In the genomic region with DNA sequence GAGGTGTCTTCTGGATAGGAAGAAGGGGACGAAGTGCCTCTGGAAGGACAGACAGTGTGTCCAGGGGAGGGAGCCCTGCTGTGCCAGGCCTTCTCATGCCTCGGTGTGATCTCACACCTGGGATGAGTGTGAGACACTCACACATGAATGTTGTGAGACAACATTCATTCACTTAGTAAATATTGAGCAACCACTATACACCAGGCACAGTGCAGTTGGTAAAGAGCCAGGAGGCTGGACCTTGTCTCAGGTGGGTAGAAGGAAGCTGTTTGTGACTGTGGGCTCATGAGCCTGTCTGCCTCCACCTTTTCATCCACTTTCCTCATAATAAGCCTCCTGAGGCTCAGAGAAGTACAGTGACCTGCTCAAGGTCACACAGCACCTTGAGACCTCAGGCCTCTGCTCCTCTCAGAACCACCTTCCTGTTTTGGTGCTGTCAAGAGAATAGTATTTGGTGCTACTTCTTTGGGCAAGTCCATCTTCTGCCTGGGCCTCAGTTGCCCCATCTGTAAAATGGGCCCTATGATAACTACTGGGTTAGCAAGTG, we compare ENCODE assay signal across 11 cellular contexts. TPM values are rescaled to one million over a fixed set of nuclear protein-coding genes. Genes with fewer than 3 reads are reported as not detected.
DNase-seq lines count a peak whose midpoint lies in the region; ATAC-seq and TF ChIP-seq lines count a peak whose summit lies in the region.
"Had no signal": no experiment of that assay in that cellular context is flagged by ENCODE, and none has a peak within 500 bp of the region (broad histone marks: within the 10 kb centered on the region; RNA-seq: fewer than 3 reads in every experiment).

No MANE protein-coding gene starts in this region.

- peaks cover 53 to 100% (median 72%) of the 10 kb centered on the region in 10 experiments for H3K4me1 ChIP-seq in BLaER1 treated with 17β-estradiol and CSF1 and Interleukin-3, amounts not matched to agents 10 nM and 100 nM
- H3K4me1 ChIP-seq in lung (ENCODE audit: control insufficient read depth in 2 of 2, insufficient read depth in 2 of 2, low read length in 2 of 2) (peaks cover 0 to 16% of the 10 kb centered on the region in 2 donors), MM.1S (ENCODE audit: low read length) (peaks cover 4% of the 10 kb centered on the region)
- H3K4me1 ChIP-seq: testis had no signal

- DNase-seq in HFFc6 (no peak), amniotic epithelial cell (ENCODE audit: low read depth) (peak; percentile 41), lung (ENCODE audit: low spot score) (peak; percentile 75), NCI-H526 (lab: John Stamatoyannopoulos, UW) (no peak), MM.1S (no peak), NCI-H510A treated with DMSO at 0.1 percent for 48 hours (lab: John Stamatoyannopoulos, UW) (no peak), iPS-NIHi7 (ENCODE audit: extremely low spot score) (no peak)
- DNase-seq: occipital lobe, OCI-M1, testis had no signal

- no peaks in the 10 kb centered on the region for H3K79me2 ChIP-seq in MM.1S (ENCODE audit: low read length)

- peaks cover 23% of the 10 kb centered on the region for H3K36me3 Mint-ChIP-seq in HFFc6 (ENCODE audit: low read depth)

- H3K9ac ChIP-seq in BLaER1 treated with 17β-estradiol and CSF1 and Interleukin-3, amounts not matched to agents 10 nM and 100 nM: peak overlapping the region in 2 of 11 experiments; percentile 32 to 38; a peak in 4 of 22 replicates
- H3K9ac ChIP-seq in MM.1S (ENCODE audit: low read length): no peak overlapping the region

- peaks cover 0 to 99% (median 89%) of the 10 kb centered on the region in 11 experiments; a peak in 19 of 22 replicates for H4K20me1 ChIP-seq in BLaER1 treated with 17β-estradiol and CSF1 and Interleukin-3, amounts not matched to agents 10 nM and 100 nM
- H4K20me1 ChIP-seq in MM.1S (ENCODE audit: insufficient read depth, low read length): no peaks in the 10 kb centered on the region

- H3K27me3 Mint-ChIP-seq in HFFc6 (ENCODE audit: insufficient read depth): no peaks in the 10 kb centered on the region

- H3F3A ChIP-seq in MM.1S (ENCODE audit: insufficient read depth, low read length): no peaks in the 10 kb centered on the region

- peak overlapping the region; percentile 70 to 91 (median 83); a peak in 21 of 22 replicates for H3K4me2 ChIP-seq in BLaER1 treated with 17β-estradiol and CSF1 and Interleukin-3, amounts not matched to agents 10 nM and 100 nM
- H3K4me2 ChIP-seq in MM.1S (ENCODE audit: low read depth, low read length): no peak overlapping the region

- peak overlapping the region; percentile 24; the same call in 1 of the 2 replicates for H3K27ac Mint-ChIP-seq in HFFc6

- no peaks in the 10 kb centered on the region for H3K27me3 ChIP-seq in BLaER1 treated with 17β-estradiol and CSF1 and Interleukin-3, amounts not matched to agents 10 nM and 100 nM
- H3K27me3 ChIP-seq in lung (ENCODE audit: control insufficient read depth, insufficient read depth) (no peaks in the 10 kb centered on the region), MM.1S (replicated peaks; ENCODE audit: insufficient read depth, low read length) (no peaks in the 10 kb centered on the region)
- H3K27me3 ChIP-seq: testis had no signal

- WGBS in lung, 2 donors: 63 to 86% methylated on average over 2 of the region's 2 CpGs

- H3K36me3 ChIP-seq in BLaER1 treated with 17β-estradiol and CSF1 and Interleukin-3, amounts not matched to agents 10 nM and 100 nM: peaks cover 18 to 64% (median 37%) of the 10 kb centered on the region in 11 experiments; a peak in 21 of 22 replicates
- peaks cover 0 to 2% of the 10 kb centered on the region in 2 donors for H3K36me3 ChIP-seq in lung (ENCODE audit: control insufficient read depth in 2 of 2, insufficient read depth in 2 of 2, low read length in 2 of 2)
- no peaks in the 10 kb centered on the region for H3K36me3 ChIP-seq in MM.1S (replicated peaks; ENCODE audit: insufficient read depth, low read length)

- H2AFZ ChIP-seq in MM.1S (ENCODE audit: low read length): no peak overlapping the region

- no peaks in the 10 kb centered on the region for H3K9me3 ChIP-seq in BLaER1 treated with 17β-estradiol and CSF1 and Interleukin-3, amounts not matched to agents 10 nM and 100 nM (replicated peaks in 1 of 11)
- H3K9me3 ChIP-seq in lung (ENCODE audit: control insufficient read depth in 2 of 2, insufficient read depth in 1 of 2, low read length in 1 of 2): no peaks in the 10 kb centered on the region
- H3K9me3 ChIP-seq in MM.1S (replicated peaks; ENCODE audit: insufficient read depth, low read length): no peaks in the 10 kb centered on the region
- H3K9me3 ChIP-seq: testis had no signal

- TF ChIP-seq CTCF in HFFc6 (IDR thresholded peaks at IDR 0.05) (no peak), lung (IDR thresholded peaks at IDR 0.05; ENCODE audit: control extremely low read depth, extremely low read depth) (no peak), MM.1S (IDR thresholded peaks at IDR 0.05; ENCODE audit: low read length) (no peak)

- H3K9me3 Mint-ChIP-seq in HFFc6: no peaks in the 10 kb centered on the region

- no peak overlapping the region for H3K4me3 Mint-ChIP-seq in HFFc6

- ATAC-seq in lung (ENCODE audit: insufficient read depth, low FRiP score): no peak

- peaks cover 43% of the 10 kb centered on the region for H3K4me1 Mint-ChIP-seq in HFFc6 (ENCODE audit: low read depth)

- H3K9me2 ChIP-seq in MM.1S (replicated peaks; ENCODE audit: insufficient read depth, low read length): no peaks in the 10 kb centered on the region

- H3K4me3 ChIP-seq in BLaER1 treated with 17β-estradiol and CSF1 and Interleukin-3, amounts not matched to agents 10 nM and 100 nM: no peak overlapping the region
- H3K4me3 ChIP-seq in lung (no peak overlapping the region), MM.1S (ENCODE audit: low read length) (no peak overlapping the region)
- H3K4me3 ChIP-seq: testis had no signal

- peak overlapping the region in 4 of 11 experiments; percentile 18 to 38 (median 22); a peak in 4 of 22 replicates for H3K27ac ChIP-seq in BLaER1 treated with 17β-estradiol and CSF1 and Interleukin-3, amounts not matched to agents 10 nM and 100 nM
- H3K27ac ChIP-seq in lung (ENCODE audit: low read depth in 1 of 2, low read length in 1 of 2): peak overlapping the region in 1 of 2 donors; percentile 76
- no peak overlapping the region for H3K27ac ChIP-seq in MM.1S (ENCODE audit: low read length)
- H3K27ac ChIP-seq: testis had no signal

RNA-seq across cellular contexts. Expression of gene SLC6A6, which starts 20.9 kb away (rescaled TPM):
- total RNA-seq in HFFc6 (2021; fragmentation: NEBNext Ultra II Directional; extraction: Animal tissue kit (Norgen Biotek cat#: 25700)): 10 to 100 TPM; 22.5 to 33.0 (median 28.6) TPM
- 10 to 100 TPM; 63.0 to 96.3 TPM for total RNA-seq in lung
- 10 to 100 TPM; 16.1 to 51.8 TPM for polyA plus RNA-seq in lung

Comparison
In these comparisons a context has a peak if more than half of its experiments do, and no peak if none do; other contexts are left out.
1. DNase-seq: peak in amniotic epithelial cell (single experiment) and lung (single experiment); none in HFFc6 (single experiment), NCI-H526 (0 of 2), MM.1S (single experiment), NCI-H510A treated with DMSO at 0.1 percent for 48 hours (single experiment) and iPS-NIHi7 (single experiment).